In the genomic region with DNA sequence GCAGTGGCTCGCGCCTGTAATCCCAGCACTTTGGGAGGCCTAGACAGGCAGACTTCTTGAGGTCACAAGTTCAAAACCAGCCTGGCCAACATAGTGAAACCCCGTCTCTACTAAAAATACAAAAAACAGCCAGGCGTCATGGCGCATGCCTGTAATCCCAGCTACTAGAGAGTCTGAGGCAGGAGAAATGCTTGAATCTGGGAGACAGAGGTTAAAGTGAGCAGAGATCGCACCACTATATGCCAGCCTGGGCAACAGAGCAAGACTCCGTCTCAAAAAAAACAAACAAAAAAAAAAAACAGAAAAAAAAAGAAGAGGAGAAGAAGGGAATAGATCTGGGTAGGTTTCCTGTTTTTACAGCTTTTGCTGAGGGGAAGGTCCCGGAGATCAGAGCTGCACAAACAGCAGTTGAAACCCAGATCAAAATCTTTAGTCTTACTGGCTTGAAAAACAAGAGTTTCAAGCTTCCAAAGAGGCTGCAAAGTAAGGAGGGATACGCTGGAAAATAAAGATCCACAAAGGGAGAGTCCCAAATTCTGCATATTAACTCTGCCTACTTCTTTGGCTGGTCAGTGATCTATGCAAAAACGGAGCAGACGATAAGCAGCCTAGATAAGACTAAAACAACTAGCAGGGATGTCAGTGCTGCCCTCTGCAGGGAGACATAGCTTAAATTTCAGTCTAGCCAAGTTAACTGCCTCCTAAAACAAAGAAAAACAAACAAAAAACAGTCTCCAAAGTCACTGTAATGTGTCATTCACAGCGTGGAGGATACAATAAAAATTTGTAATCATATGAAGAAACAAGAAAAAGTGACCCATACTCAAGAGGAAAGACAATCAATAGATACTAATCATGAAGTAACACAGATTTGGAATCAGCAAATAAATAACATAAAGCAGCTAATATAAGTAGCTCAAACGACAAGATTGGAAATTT, we compare ENCODE assay signal across 8 cellular contexts.
DNase-seq lines count a peak whose midpoint lies in the region; ATAC-seq, FAIRE-seq and TF ChIP-seq lines count a peak whose summit lies in the region.

No MANE protein-coding gene starts in this region.

- no peak overlapping the region for H3K27ac ChIP-seq in vagina

- no peaks in the 10 kb centered on the region for H3K9me3 ChIP-seq in vagina

- H3K27ac Mint-ChIP-seq in activated naive CD8-positive, alpha-beta T cell treated with anti-CD3 and anti-CD28 coated beads, Interleukin-2, amount 10 ng/mL, durations not matched to agents 7 days and 5 days, result peak overlapping the region; percentile 85

- POLR2A ChIA-PET in activated naive CD8-positive, alpha-beta T cell treated with anti-CD3 and anti-CD28 coated beads, Interleukin-2, amount 10 ng/mL, durations not matched to agents 7 days and 5 days (lab: Charles Lee), result interaction anchor here (0.9 to 1.4 kb wide), 5 partner anchors 73 to 347 kb away, joined by 3 to 5 read pairs (median 4); partner anchors contain the start of gene METTL8

- no peak for TF ChIP-seq POLR2A in H54 (IDR thresholded peaks at IDR 0.05; ENCODE audit: low read depth, low read length)
- no peak for TF ChIP-seq POLR2A in vagina (IDR thresholded peaks at IDR 0.05)

- peaks cover 18% of the 10 kb centered on the region for H3K36me3 Mint-ChIP-seq in activated naive CD8-positive, alpha-beta T cell treated with anti-CD3 and anti-CD28 coated beads, Interleukin-2, amount 10 ng/mL, durations not matched to agents 7 days and 5 days

- H3K4me3 ChIP-seq in vagina, result no peak overlapping the region

- intact Hi-C loops in vagina (cut with DNase I), result no loop called here

- peak; percentile 94 for FAIRE-seq in H54 (lab: Jason Lieb, UNC)

- no peaks in the 10 kb centered on the region for H3K27me3 ChIP-seq in vagina

- DNase-seq in AG20443 (ENCODE audit: low spot score) (peak; percentile 44), H54 (ENCODE audit: insufficient read length, low spot score) (peak; percentile 10), RPMI8226 (peak; percentile 17), hepatic stellate cell (ENCODE audit: low spot score) (peak; percentile 24), smooth muscle cell of the brain vasculature (ENCODE audit: low read depth, low spot score) (peak; percentile 45), vagina (ENCODE audit: extremely low spot score in 2 of 2) (no peak)
- no peak for DNase-seq in activated naive CD8-positive, alpha-beta T cell treated with anti-CD3 and anti-CD28 coated beads, Interleukin-2, amount 10 ng/mL, durations not matched to agents 7 days and 5 days

- no peaks in the 10 kb centered on the region for H3K27me3 Mint-ChIP-seq in activated naive CD8-positive, alpha-beta T cell treated with anti-CD3 and anti-CD28 coated beads, Interleukin-2, amount 10 ng/mL, durations not matched to agents 7 days and 5 days

- no peaks in the 10 kb centered on the region for H3K36me3 ChIP-seq in vagina

- H3K9me3 Mint-ChIP-seq in activated naive CD8-positive, alpha-beta T cell treated with anti-CD3 and anti-CD28 coated beads, Interleukin-2, amount 10 ng/mL, durations not matched to agents 7 days and 5 days, result no peaks in the 10 kb centered on the region

- TF ChIP-seq CTCF in vagina (IDR thresholded peaks at IDR 0.05), result peak in 1 of 3 experiments; percentile 21

- peaks cover 8% of the 10 kb centered on the region for H3K4me1 ChIP-seq in vagina

- H3K4me1 Mint-ChIP-seq in activated naive CD8-positive, alpha-beta T cell treated with anti-CD3 and anti-CD28 coated beads, Interleukin-2, amount 10 ng/mL, durations not matched to agents 7 days and 5 days, result peaks cover 35% of the 10 kb centered on the region

- peak; percentile 82 for ATAC-seq in activated naive CD8-positive, alpha-beta T cell treated with anti-CD3 and anti-CD28 coated beads, Interleukin-2, amount 10 ng/mL, durations not matched to agents 7 days and 5 days (ENCODE audit: low read depth)
- no peak for ATAC-seq in HG03097 (IDR thresholded peaks at IDR 0.05; ENCODE audit: low FRiP score, unreplicated experiment)

- peak overlapping the region; percentile 85 for H3K4me3 Mint-ChIP-seq in activated naive CD8-positive, alpha-beta T cell treated with anti-CD3 and anti-CD28 coated beads, Interleukin-2, amount 10 ng/mL, durations not matched to agents 7 days and 5 days

Comparison
In these comparisons a context has a peak if more than half of its experiments do, and no peak if none do; other contexts are left out.
1. DNase-seq: peak in AG20443 (single experiment), H54 (single experiment), RPMI8226 (single experiment), hepatic stellate cell (single experiment) and smooth muscle cell of the brain vasculature (single experiment); none in activated naive CD8-positive, alpha-beta T cell treated with anti-CD3 and anti-CD28 coated beads, Interleukin-2, amount 10 ng/mL, durations not matched to agents 7 days and 5 days (single experiment) and vagina (0 of 2).